ENCODE assay signal across 2 cellular contexts in genomic region chr19:49338023-49338677, GRCh38.
TF ChIP-seq lines count a peak whose summit lies in the region.

No MANE protein-coding gene starts in this region.

TF ChIP-seq in HEK293, 187 proteins besides CTCF, POLR2A, EP300 and RAD21:
- TF ChIP-seq, protein P1, sequence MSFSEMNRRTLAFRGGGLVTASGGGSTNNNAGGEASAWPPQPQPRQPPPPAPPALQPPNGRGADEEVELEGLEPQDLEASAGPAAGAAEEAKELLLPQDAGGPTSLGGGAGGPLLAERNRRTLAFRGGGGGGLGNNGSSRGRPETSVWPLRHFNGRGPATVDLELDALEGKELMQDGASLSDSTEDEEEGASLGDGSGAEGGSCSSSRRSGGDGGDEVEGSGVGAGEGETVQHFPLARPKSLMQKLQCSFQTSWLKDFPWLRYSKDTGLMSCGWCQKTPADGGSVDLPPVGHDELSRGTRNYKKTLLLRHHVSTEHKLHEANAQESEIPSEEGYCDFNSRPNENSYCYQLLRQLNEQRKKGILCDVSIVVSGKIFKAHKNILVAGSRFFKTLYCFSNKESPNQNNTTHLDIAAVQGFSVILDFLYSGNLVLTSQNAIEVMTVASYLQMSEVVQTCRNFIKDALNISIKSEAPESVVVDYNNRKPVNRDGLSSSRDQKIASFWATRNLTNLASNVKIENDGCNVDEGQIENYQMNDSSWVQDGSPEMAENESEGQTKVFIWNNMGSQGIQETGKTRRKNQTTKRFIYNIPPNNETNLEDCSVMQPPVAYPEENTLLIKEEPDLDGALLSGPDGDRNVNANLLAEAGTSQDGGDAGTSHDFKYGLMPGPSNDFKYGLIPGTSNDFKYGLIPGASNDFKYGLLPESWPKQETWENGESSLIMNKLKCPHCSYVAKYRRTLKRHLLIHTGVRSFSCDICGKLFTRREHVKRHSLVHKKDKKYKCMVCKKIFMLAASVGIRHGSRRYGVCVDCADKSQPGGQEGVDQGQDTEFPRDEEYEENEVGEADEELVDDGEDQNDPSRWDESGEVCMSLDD (tag by site-specific recombination; IDR thresholded peaks at IDR 0.05) = 0 out of 2 replicates have a peak, but pooled peaks have one; percentile 48
- TF ChIP-seq ZNF561 (tag by site-specific recombination; IDR thresholded peaks at IDR 0.05; ENCODE audit: borderline replicate concordance) = no peak

TF ChIP-seq in H1, 55 proteins besides CTCF, POLR2A, EP300 and RAD21:
- TF ChIP-seq POLR2AphosphoS5 (IDR thresholded peaks at IDR 0.05; ENCODE audit: low read depth, low read length) = 0 out of 2 replicates have a peak, but pooled peaks have one; percentile 34
- TF ChIP-seq ZNF274 (IDR thresholded peaks at IDR 0.05; ENCODE audit: borderline replicate concordance, extremely low read depth, low read length) = no peak
- 0 out of 2 replicates have a peak, but pooled peaks have one; percentile 7 for TF ChIP-seq CHD2 (IDR thresholded peaks at IDR 0.05; ENCODE audit: low read length)
